Comparison of ENCODE assay signal across 22 cellular contexts in genomic region chrX:50049228-50049627, GRCh38.
"Had no signal": no experiment of that assay in that cellular context is flagged by ENCODE, and none has a peak within 500 bp of the region (broad histone marks: within the 10 kb centered on the region; RNA-seq: fewer than 3 reads in every experiment).

No MANE protein-coding gene starts in this region.

- H3K9me3 ChIP-seq: MG63, SJSA1 had no signal

- H3K4me3 ChIP-seq: K562, MG63, SJSA1, SK-N-MC had no signal

- H3K27me3 ChIP-seq: MG63, SJSA1 had no signal

- ATAC-seq: K562 had no signal

- H3K27ac ChIP-seq: SJSA1, SK-N-MC had no signal

- H3K36me3 ChIP-seq: MG63, SJSA1 had no signal

- FAIRE-seq: K562, RCC 7860 had no signal

- DNase-seq: MG63, NCI-H1092, NCI-H1105 treated with DMSO at 0.1 percent for 48 hours, NCI-H1417 treated with DMSO at 0.1 percent for 48 hours, NCI-H146, NCI-H1694 treated with DMSO at 0.1 percent for 48 hours, NCI-H1930, NCI-H2081 treated with DMSO at 0.1 percent for 48 hours, NCI-H2171, NCI-H226, NCI-H446, NCI-H510A, NCI-H524 treated with DMSO at 0.1 percent for 48 hours, NCI-H69, NCI-H774, Right ventricle myocardium superior, RPMI8226, SIG-M5 had no signal

- H3K4me1 ChIP-seq: SJSA1 had no signal
